In genomic region chrX:33817266-33817665, GRCh38 we compare ENCODE assay signal across 28 cellular contexts.
"Had no signal": no experiment of that assay in that cellular context is flagged by ENCODE, and none has a peak within 500 bp of the region (broad histone marks: within the 10 kb centered on the region; RNA-seq: fewer than 3 reads in every experiment).

No MANE protein-coding gene starts in this region.

- H3K4me3 Mint-ChIP-seq: stimulated activated effector memory CD8-positive, alpha-beta T cell treated with anti-CD3 and anti-CD28 coated beads, Interleukin-12 subunit alpha, Interleukin-12 subunit beta, amount 100 ng/mL, for 72 hours; stimulated activated memory B cell treated with anti-CD40 and anti-IgM and Interleukin-4, amounts not matched to agents 10 μg/mL and 1 μg/mL and 100 μg/mL, for 72 hours; stimulated activated naive B cell treated with anti-CD40 and anti-IgM and Interleukin-4, amounts not matched to agents 10 μg/mL and 1 μg/mL and 100 μg/mL, for 72 hours; stimulated activated naive CD8-positive, alpha-beta T cell treated with anti-CD3 and anti-CD28 coated beads, Interleukin-15, amount 100 ng/mL, for 72 hours; stimulated activated naive CD8-positive, alpha-beta T cell treated with anti-CD3 and anti-CD28 coated beads, Interleukin-15, Interleukin-2, amounts not matched to agents 100 ng/mL and 50 ng/mL, for 24 hours; type B pancreatic cell had no signal

- H3K36me3 ChIP-seq: stomach, suprapubic skin, thoracic aorta, thyroid gland, tibial artery, tibial nerve, transverse colon, upper lobe of left lung, upper lobe of right lung, uterus, vagina had no signal

- H3K9me3 ChIP-seq: stomach, suprapubic skin, testis, thoracic aorta, thyroid gland, tibial artery, tibial nerve, transverse colon, upper lobe of left lung, upper lobe of right lung, uterus, vagina had no signal

- ATAC-seq: stimulated activated effector memory CD8-positive, alpha-beta T cell treated with anti-CD3 and anti-CD28 coated beads, Interleukin-12 subunit alpha, Interleukin-12 subunit beta, amount 100 ng/mL, for 72 hours; stimulated activated memory B cell treated with anti-CD40 and anti-IgM and Interleukin-4, amounts not matched to agents 10 μg/mL and 1 μg/mL and 100 μg/mL, for 72 hours; stimulated activated naive B cell treated with anti-CD40 and anti-IgM and Interleukin-4, amounts not matched to agents 10 μg/mL and 1 μg/mL and 100 μg/mL, for 72 hours; stimulated activated naive CD8-positive, alpha-beta T cell treated with anti-CD3 and anti-CD28 coated beads, Interleukin-15, amount 100 ng/mL, for 72 hours; stimulated activated naive CD8-positive, alpha-beta T cell treated with anti-CD3 and anti-CD28 coated beads, Interleukin-15, Interleukin-2, amounts not matched to agents 100 U/mL and 50 U/mL, for 24 hours; upper lobe of right lung had no signal

- H3K4me1 ChIP-seq: stomach, suprapubic skin, testis, thyroid gland, tibial artery, tibial nerve, transverse colon, upper lobe of left lung, upper lobe of right lung, uterus, vagina had no signal

- H3K36me3 Mint-ChIP-seq: stimulated activated effector memory CD8-positive, alpha-beta T cell treated with anti-CD3 and anti-CD28 coated beads, Interleukin-12 subunit alpha, Interleukin-12 subunit beta, amount 100 ng/mL, for 72 hours; stimulated activated memory B cell treated with anti-CD40 and anti-IgM and Interleukin-4, amounts not matched to agents 10 μg/mL and 1 μg/mL and 100 μg/mL, for 72 hours; stimulated activated naive B cell treated with anti-CD40 and anti-IgM and Interleukin-4, amounts not matched to agents 10 μg/mL and 1 μg/mL and 100 μg/mL, for 72 hours; type B pancreatic cell had no signal

- H3K27me3 Mint-ChIP-seq: stimulated activated memory B cell treated with anti-CD40 and anti-IgM and Interleukin-4, amounts not matched to agents 10 μg/mL and 1 μg/mL and 100 μg/mL, for 72 hours; stimulated activated naive B cell treated with anti-CD40 and anti-IgM and Interleukin-4, amounts not matched to agents 10 μg/mL and 1 μg/mL and 100 μg/mL, for 72 hours; stimulated activated naive CD8-positive, alpha-beta T cell treated with anti-CD3 and anti-CD28 coated beads, Interleukin-15, amount 100 ng/mL, for 72 hours; stimulated activated naive CD8-positive, alpha-beta T cell treated with anti-CD3 and anti-CD28 coated beads, Interleukin-15, Interleukin-2, amounts not matched to agents 100 ng/mL and 50 ng/mL, for 24 hours; type B pancreatic cell had no signal

- H3K27ac Mint-ChIP-seq: stimulated activated effector memory CD8-positive, alpha-beta T cell treated with anti-CD3 and anti-CD28 coated beads, Interleukin-12 subunit alpha, Interleukin-12 subunit beta, amount 100 ng/mL, for 72 hours; stimulated activated memory B cell treated with anti-CD40 and anti-IgM and Interleukin-4, amounts not matched to agents 10 μg/mL and 1 μg/mL and 100 μg/mL, for 72 hours; stimulated activated naive B cell treated with anti-CD40 and anti-IgM and Interleukin-4, amounts not matched to agents 10 μg/mL and 1 μg/mL and 100 μg/mL, for 72 hours; stimulated activated naive CD8-positive, alpha-beta T cell treated with anti-CD3 and anti-CD28 coated beads, Interleukin-15, Interleukin-2, amounts not matched to agents 100 ng/mL and 50 ng/mL, for 24 hours; type B pancreatic cell had no signal

- H3K4me1 Mint-ChIP-seq: stimulated activated effector memory CD8-positive, alpha-beta T cell treated with anti-CD3 and anti-CD28 coated beads, Interleukin-12 subunit alpha, Interleukin-12 subunit beta, amount 100 ng/mL, for 72 hours; stimulated activated memory B cell treated with anti-CD40 and anti-IgM and Interleukin-4, amounts not matched to agents 10 μg/mL and 1 μg/mL and 100 μg/mL, for 72 hours; stimulated activated naive B cell treated with anti-CD40 and anti-IgM and Interleukin-4, amounts not matched to agents 10 μg/mL and 1 μg/mL and 100 μg/mL, for 72 hours; stimulated activated naive CD8-positive, alpha-beta T cell treated with anti-CD3 and anti-CD28 coated beads, Interleukin-15, amount 100 ng/mL, for 72 hours had no signal

- H3K27me3 ChIP-seq: stomach, suprapubic skin, testis, thyroid gland, tibial artery, tibial nerve, transverse colon, upper lobe of left lung, upper lobe of right lung, uterus, vagina had no signal

- FAIRE-seq: urothelium cell line had no signal

- DNase-seq: stimulated activated CD4-positive, alpha-beta T cell treated with anti-CD3 and anti-CD28 coated beads, Interleukin-2, amount 100 ng/mL, for 48 hours; stimulated activated CD4-positive, alpha-beta T cell treated with anti-CD3 and anti-CD28 coated beads, Interleukin-4, amount 100 ng/mL, for 1 hour; stimulated activated CD4-positive, alpha-beta T cell treated with anti-CD3 and anti-CD28 coated beads, Interleukin-4, amount 100 ng/mL, for 24 hours; stimulated activated CD4-positive, alpha-beta T cell treated with anti-CD3 and anti-CD28 coated beads, Interleukin-4, amount 100 ng/mL, for 4 hours; stimulated activated naive B cell treated with anti-CD40 and anti-IgM and Interleukin-4, amounts not matched to agents 10 μg/mL and 1 μg/mL and 100 μg/mL, for 72 hours; stimulated activated naive CD4-positive, alpha-beta T cell; stimulated activated naive CD4-positive, alpha-beta T cell treated with Interleukin-2 at 50 U/mL for 16 hours; stimulated activated naive CD8-positive, alpha-beta T cell treated with anti-CD3 and anti-CD28 coated beads, Interleukin-15, amount 100 ng/mL, for 72 hours; stimulated activated naive CD8-positive, alpha-beta T cell treated with anti-CD3 and anti-CD28 coated beads, Interleukin-15, Interleukin-2, amounts not matched to agents 100 U/mL and 50 U/mL, for 24 hours; stomach; substantia nigra; testis; thyroid gland; tibial artery; transverse colon; trophoblast cell; upper lobe of left lung; upper lobe of right lung; uterus had no signal

- H3K4me3 ChIP-seq: stomach, suprapubic skin, testis, thoracic aorta, thyroid gland, tibial artery, tibial nerve, transverse colon, upper lobe of left lung, upper lobe of right lung, uterus, vagina had no signal

- H3K27ac ChIP-seq: stomach, suprapubic skin, testis, thoracic aorta, thyroid gland, tibial artery, tibial nerve, transverse colon, upper lobe of left lung, upper lobe of right lung, uterus, vagina had no signal

- H3K9me3 Mint-ChIP-seq: stimulated activated naive CD8-positive, alpha-beta T cell treated with anti-CD3 and anti-CD28 coated beads, Interleukin-15, Interleukin-2, amounts not matched to agents 100 ng/mL and 50 ng/mL, for 24 hours; type B pancreatic cell had no signal
